ENCODE assay signal across 7 cellular contexts in genomic region chr17:746181-746580, GRCh38.
"Had no signal": no experiment of that assay in that cellular context is flagged by ENCODE, and none has a peak within 500 bp of the region (broad histone marks: within the 10 kb centered on the region; RNA-seq: fewer than 3 reads in every experiment).

No MANE protein-coding gene starts in this region.

- H3K9me3 ChIP-seq: HAP-1 had no signal

- H3K9ac ChIP-seq: GM23248 had no signal

- H3K27ac ChIP-seq: GM23248, HL-60 had no signal

- H3K27me3 Mint-ChIP-seq: IgD-negative memory B cell had no signal

- DNase-seq: GM23248, GOT3, H7, HFFc6 had no signal

- H3K4me3 ChIP-seq: GM23248, HAP-1 had no signal

- H3K9me3 Mint-ChIP-seq: IgD-negative memory B cell had no signal

- H3K27ac Mint-ChIP-seq: HFFc6 had no signal

- H3K4me3 Mint-ChIP-seq: HFFc6 had no signal
